In genomic region chr1:114263343-114263742, GRCh38 we compare ENCODE assay signal across 15 cellular contexts.
DNase-seq lines count a peak whose midpoint lies in the region; ATAC-seq and TF ChIP-seq lines count a peak whose summit lies in the region.
"Had no signal": no experiment of that assay in that cellular context is flagged by ENCODE, and none has a peak within 500 bp of the region (broad histone marks: within the 10 kb centered on the region; RNA-seq: fewer than 3 reads in every experiment).

No MANE protein-coding gene starts in this region.

- H3K36me3 ChIP-seq in right atrium auricular region (no peaks in the 10 kb centered on the region), Karpas-422 (ENCODE audit: insufficient read depth, low read length) (no peaks in the 10 kb centered on the region)
- H3K36me3 ChIP-seq: BLaER1 had no signal

- no peak overlapping the region for H3K9ac ChIP-seq in Karpas-422 (ENCODE audit: low read length)
- H3K9ac ChIP-seq: BLaER1, parathyroid adenoma had no signal

- H3K36me3 Mint-ChIP-seq in activated naive CD8-positive, alpha-beta T cell treated with anti-CD3 and anti-CD28 coated beads, Interleukin-2, amount 50 U/mL, for 24 hours (ENCODE audit: low read depth), result no peaks in the 10 kb centered on the region
- H3K36me3 Mint-ChIP-seq: memory B cell; stimulated activated memory B cell treated with anti-CD40 and anti-IgM and Interleukin-4, amounts not matched to agents 10 μg/mL and 1 μg/mL and 100 μg/mL, for 72 hours had no signal

- peaks cover 2% of the 10 kb centered on the region for H3K27me3 Mint-ChIP-seq in activated naive CD8-positive, alpha-beta T cell treated with anti-CD3 and anti-CD28 coated beads, Interleukin-2, amount 50 U/mL, for 24 hours

- no peak overlapping the region for H3K4me3 ChIP-seq in right atrium auricular region
- no peak overlapping the region for H3K4me3 ChIP-seq in Karpas-422 (ENCODE audit: low read length)
- H3K4me3 ChIP-seq: BLaER1 had no signal

- no peak for DNase-seq in activated naive CD8-positive, alpha-beta T cell treated with anti-CD3 and anti-CD28 coated beads, Interleukin-2, amount 50 U/mL, for 24 hours
- no peak for DNase-seq in right atrium auricular region (ENCODE audit: low spot score)
- no peak for DNase-seq in activated CD4-positive, alpha-beta T cell treated with anti-CD3 and anti-CD28 coated beads for 48 hours
- no peak for DNase-seq in Karpas-422
- DNase-seq: NCI-H1417 treated with DMSO at 0.1 percent for 48 hours; stimulated activated CD4-positive, alpha-beta T cell treated with anti-CD3 and anti-CD28 coated beads, Interleukin-1b, Interleukin-23, amount 100 ng/mL, for 48 hours had no signal

- no peaks in the 10 kb centered on the region for H3K4me1 Mint-ChIP-seq in activated naive CD8-positive, alpha-beta T cell treated with anti-CD3 and anti-CD28 coated beads, Interleukin-2, amount 50 U/mL, for 24 hours
- H3K4me1 Mint-ChIP-seq: memory B cell; stimulated activated memory B cell treated with anti-CD40 and anti-IgM and Interleukin-4, amounts not matched to agents 10 μg/mL and 1 μg/mL and 100 μg/mL, for 72 hours had no signal

- H3K27me3 ChIP-seq in right atrium auricular region (no peaks in the 10 kb centered on the region), Karpas-422 (ENCODE audit: low read length) (no peaks in the 10 kb centered on the region)
- H3K27me3 ChIP-seq: BLaER1 had no signal

- no peak overlapping the region for H3K27ac ChIP-seq in right atrium auricular region
- H3K27ac ChIP-seq in Karpas-422 (ENCODE audit: low read length), result no peak overlapping the region
- H3K27ac ChIP-seq: BLaER1, parathyroid adenoma had no signal

- no peak overlapping the region for H3K4me2 ChIP-seq in Karpas-422 (ENCODE audit: low read depth, low read length, poor library complexity, severe bottlenecking)
- H3K4me2 ChIP-seq: BLaER1 had no signal

- peaks cover 0 to 3% of the 10 kb centered on the region in 2 donors for H3K4me1 ChIP-seq in right atrium auricular region
- no peaks in the 10 kb centered on the region for H3K4me1 ChIP-seq in Karpas-422 (ENCODE audit: low read length)
- H3K4me1 ChIP-seq: BLaER1, parathyroid adenoma had no signal

- H3K9me2 ChIP-seq in Karpas-422 (replicated peaks; ENCODE audit: insufficient read depth, low read length), result no peaks in the 10 kb centered on the region

- peak; percentile 99 for ATAC-seq in GM18867 (IDR thresholded peaks at IDR 0.05; ENCODE audit: unreplicated experiment)
- ATAC-seq in GM21367 (IDR thresholded peaks at IDR 0.05; ENCODE audit: unreplicated experiment), result peak; percentile 87
- ATAC-seq in HG02970 (IDR thresholded peaks at IDR 0.05; ENCODE audit: low FRiP score, unreplicated experiment), result peak; percentile 87
- ATAC-seq in HG03565 (IDR thresholded peaks at IDR 0.05; ENCODE audit: unreplicated experiment), result peak; percentile 77
- no peak for ATAC-seq in activated naive CD8-positive, alpha-beta T cell treated with anti-CD3 and anti-CD28 coated beads, Interleukin-2, amount 50 U/mL, for 24 hours
- ATAC-seq: Right ventricle myocardium inferior; stimulated activated memory B cell treated with anti-CD40 and anti-IgM and Interleukin-4, amounts not matched to agents 10 μg/mL and 1 μg/mL and 100 μg/mL, for 72 hours had no signal

- H3K9me3 ChIP-seq in right atrium auricular region (no peaks in the 10 kb centered on the region), Karpas-422 (ENCODE audit: low read length) (no peaks in the 10 kb centered on the region)
- H3K9me3 ChIP-seq: BLaER1 had no signal

- no peak overlapping the region for H3K27ac Mint-ChIP-seq in activated naive CD8-positive, alpha-beta T cell treated with anti-CD3 and anti-CD28 coated beads, Interleukin-2, amount 50 U/mL, for 24 hours
- H3K27ac Mint-ChIP-seq: memory B cell; stimulated activated memory B cell treated with anti-CD40 and anti-IgM and Interleukin-4, amounts not matched to agents 10 μg/mL and 1 μg/mL and 100 μg/mL, for 72 hours had no signal

- no peak for TF ChIP-seq CTCF in right atrium auricular region (IDR thresholded peaks at IDR 0.05)

- no peak overlapping the region for H3K4me3 Mint-ChIP-seq in activated naive CD8-positive, alpha-beta T cell treated with anti-CD3 and anti-CD28 coated beads, Interleukin-2, amount 50 U/mL, for 24 hours
- H3K4me3 Mint-ChIP-seq: memory B cell; stimulated activated memory B cell treated with anti-CD40 and anti-IgM and Interleukin-4, amounts not matched to agents 10 μg/mL and 1 μg/mL and 100 μg/mL, for 72 hours had no signal

- H3K79me2 ChIP-seq in Karpas-422 (ENCODE audit: low read length), result no peaks in the 10 kb centered on the region
- H3K79me2 ChIP-seq: parathyroid adenoma had no signal

- H4K20me1 ChIP-seq in Karpas-422 (ENCODE audit: insufficient read depth, low read depth, low read length), result no peaks in the 10 kb centered on the region
- H4K20me1 ChIP-seq: BLaER1 had no signal

- no peak overlapping the region for H2AFZ ChIP-seq in Karpas-422 (ENCODE audit: low read length)

- no peaks in the 10 kb centered on the region for H3K9me3 Mint-ChIP-seq in activated naive CD8-positive, alpha-beta T cell treated with anti-CD3 and anti-CD28 coated beads, Interleukin-2, amount 50 U/mL, for 24 hours
- H3K9me3 Mint-ChIP-seq: memory B cell had no signal
